In genomic region chr3:10192953-10193691, GRCh38 we compare ENCODE assay signal across 8 cellular contexts. TPM values are rescaled to one million over a fixed set of nuclear protein-coding genes. Genes with fewer than 3 reads are reported as not detected.
DNase-seq lines count a peak whose midpoint lies in the region; ATAC-seq and TF ChIP-seq lines count a peak whose summit lies in the region.

No MANE protein-coding gene starts in this region.

- H3K9me3 ChIP-seq in colonic mucosa (no peaks in the 10 kb centered on the region), muscle layer of duodenum (ENCODE audit: control insufficient read depth in 1 of 2, low read length in 2 of 2) (no peaks in the 10 kb centered on the region), suprapubic skin (no peaks in the 10 kb centered on the region)

- H3K27me3 ChIP-seq in colonic mucosa = no peaks in the 10 kb centered on the region
- no peaks in the 10 kb centered on the region for H3K27me3 ChIP-seq in muscle layer of duodenum (ENCODE audit: low read depth, low read length)
- H3K27me3 ChIP-seq in suprapubic skin = no peaks in the 10 kb centered on the region

- H3K9ac ChIP-seq in colonic mucosa (ENCODE audit: low read depth in 2 of 2, low read length in 2 of 2) = peak overlapping the region in 1 of 2 donors; percentile 35

- no peak for TF ChIP-seq POLR2A in suprapubic skin (IDR thresholded peaks at IDR 0.05)

- H3K36me3 ChIP-seq in colonic mucosa = no peaks in the 10 kb centered on the region
- H3K36me3 ChIP-seq in muscle layer of duodenum (ENCODE audit: control insufficient read depth in 1 of 2, insufficient read depth in 2 of 2, low read length in 2 of 2) = peaks cover 0 to 5% of the 10 kb centered on the region in 2 donors
- no peaks in the 10 kb centered on the region for H3K36me3 ChIP-seq in suprapubic skin

- peak; percentile 67 for TF ChIP-seq CTCF in GM12864 (IDR thresholded peaks at IDR 0.05; ENCODE audit: low read depth, low read length, missing control alignments)
- TF ChIP-seq CTCF in colonic mucosa (IDR thresholded peaks at IDR 0.05) = no peak
- TF ChIP-seq CTCF in suprapubic skin (IDR thresholded peaks at IDR 0.05) = peak; percentile 35 to 51

- peaks cover 38% of the 10 kb centered on the region for H3K4me1 ChIP-seq in colonic mucosa
- peaks cover 27 to 49% of the 10 kb centered on the region in 2 donors for H3K4me1 ChIP-seq in muscle layer of duodenum (ENCODE audit: control insufficient read depth in 1 of 2, insufficient read depth in 2 of 2, low read length in 2 of 2)
- peaks cover 93% of the 10 kb centered on the region for H3K4me1 ChIP-seq in suprapubic skin

- TF ChIP-seq EP300 in suprapubic skin (IDR thresholded peaks at IDR 0.05) = no peak

- intact Hi-C loops in colonic mucosa (cut with DNase I) = no loop called here

- DNase-seq in GM12864 (ENCODE audit: low read depth) (no peak), colonic mucosa (peak; percentile 46), suprapubic skin (ENCODE audit: low spot score in 2 of 2) (no peak), NCI-H2107 treated with DMSO at 0.1 percent for 48 hours (lab: John Stamatoyannopoulos, UW; ENCODE audit: unreplicated experiment) (no peak)
- DNase-seq in activated CD4-positive, alpha-beta T cell treated with anti-CD3 and anti-CD28 coated beads for 24 hours (ENCODE audit: low read depth in 2 of 2) = peak; percentile 45 to 56

- 61% methylated on average over 12 of the region's 12 CpGs for WGBS in suprapubic skin

- H3K4me3 ChIP-seq in GM12864 (ENCODE audit: low read depth, low read length) (no peak overlapping the region), colonic mucosa (no peak overlapping the region), muscle layer of duodenum (ENCODE audit: low read depth in 1 of 2, low read length in 2 of 2) (no peak overlapping the region), suprapubic skin (no peak overlapping the region)

- peak overlapping the region; percentile 74 for H3K27ac ChIP-seq in colonic mucosa
- H3K27ac ChIP-seq in muscle layer of duodenum (ENCODE audit: low read length) = peak overlapping the region; percentile 82
- peak overlapping the region; percentile 90 for H3K27ac ChIP-seq in suprapubic skin

- peak; percentile 31 for ATAC-seq in HG03280 (IDR thresholded peaks at IDR 0.05; ENCODE audit: unreplicated experiment)
- no peak for ATAC-seq in GM18517 (IDR thresholded peaks at IDR 0.05; ENCODE audit: unreplicated experiment)

RNA-seq across cellular contexts. Expression of gene IRAK2, which starts 28.4 kb away (rescaled TPM):
- 1 to 10 TPM; 1.0 to 2.6 TPM for total RNA-seq in colonic mucosa
- total RNA-seq in suprapubic skin = 10 to 100 TPM in 1 of 4 donors, 1 to 10 TPM in 3; 3.6 to 13.6 (median 7.4) TPM

RNA-seq across cellular contexts. Expression of gene VHL, which starts 51.5 kb away (rescaled TPM):
- total RNA-seq in colonic mucosa = 10 to 100 TPM; 35.4 to 40.6 TPM
- 10 to 100 TPM; 36.4 to 49.1 (median 42.8) TPM for total RNA-seq in suprapubic skin

RNA-seq across cellular contexts. Expression of gene TATDN2, which starts 55.1 kb away (rescaled TPM):
- total RNA-seq in colonic mucosa (10 to 100 TPM; 28.9 to 35.3 TPM), suprapubic skin (10 to 100 TPM; 22.1 to 33.7 (median 26.3) TPM)

Comparison
In these comparisons a context has a peak if more than half of its experiments do, and no peak if none do; other contexts are left out.
1. DNase-seq: peak in activated CD4-positive, alpha-beta T cell treated with anti-CD3 and anti-CD28 coated beads for 24 hours (2 of 2) and colonic mucosa (single experiment); none in GM12864 (single experiment), suprapubic skin (0 of 2) and NCI-H2107 treated with DMSO at 0.1 percent for 48 hours (single experiment).
2. Peak in every context shown above with its lines, with median percentiles within 50 percentile points of each other: H3K27ac ChIP-seq.